ENCODE assay signal across 8 cellular contexts in the genomic region with DNA sequence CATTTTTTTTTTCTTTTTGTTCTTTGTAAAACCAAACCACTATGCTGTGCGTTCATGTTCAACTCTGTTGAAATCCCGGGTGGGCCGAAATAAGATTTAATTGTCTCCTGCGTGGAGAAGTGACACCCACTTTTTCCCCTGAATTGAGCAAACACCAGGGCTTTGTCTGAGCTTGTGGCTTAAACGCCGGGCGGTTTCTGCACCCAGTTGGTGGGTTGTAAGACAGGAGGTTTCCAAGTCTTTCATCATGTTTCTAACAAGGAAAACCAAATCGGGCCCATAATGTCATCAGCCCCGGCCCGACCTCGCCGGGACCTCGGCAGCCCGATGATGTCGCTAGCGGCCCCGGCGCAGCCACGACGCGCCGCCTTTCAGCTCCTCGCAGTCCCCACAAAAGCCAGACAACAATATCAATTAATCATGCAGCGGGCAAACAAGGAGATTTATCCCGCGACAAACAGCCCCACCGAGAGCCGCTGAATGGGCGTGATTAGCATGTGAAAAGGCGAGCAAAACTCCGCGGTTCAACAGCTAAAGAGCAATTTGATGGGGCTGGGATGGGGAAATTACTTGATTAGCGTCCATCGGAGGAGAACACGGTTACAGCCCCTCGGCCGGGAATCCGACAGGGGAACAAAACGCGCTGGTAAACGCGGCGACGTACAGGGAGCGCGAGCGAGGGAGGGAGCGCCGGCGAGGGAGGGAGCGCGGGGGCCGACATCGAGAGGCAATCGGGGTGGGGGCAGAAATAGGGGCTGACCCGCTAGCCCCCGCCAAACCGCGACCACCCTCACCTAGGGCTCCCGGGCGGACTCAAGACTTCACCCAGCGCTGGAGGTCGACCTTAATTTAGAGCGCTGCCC. TPM values are rescaled to one million over a fixed set of nuclear protein-coding genes. Genes with fewer than 3 reads are reported as not detected.
DNase-seq lines count a peak whose midpoint lies in the region; ATAC-seq and TF ChIP-seq lines count a peak whose summit lies in the region.

No MANE protein-coding gene starts in this region.

- no peaks in the 10 kb centered on the region for H3K9me3 ChIP-seq in RWPE2 (ENCODE audit: severe bottlenecking)
- no peaks in the 10 kb centered on the region for H3K9me3 ChIP-seq in endodermal cell (ENCODE audit: control insufficient read depth, low read length)
- no peaks in the 10 kb centered on the region for H3K9me3 ChIP-seq in neural progenitor cell (ENCODE audit: low read depth)

- H3K9me3 Mint-ChIP-seq in endodermal cell, result no peaks in the 10 kb centered on the region
- peaks cover 4% of the 10 kb centered on the region for H3K9me3 Mint-ChIP-seq in neural progenitor cell

- H3K27ac Mint-ChIP-seq in endodermal cell (peak overlapping the region; percentile 93), neural progenitor cell (no peak overlapping the region)

- H3K4me3 Mint-ChIP-seq in endodermal cell (peak overlapping the region; percentile 80), neural progenitor cell (peak overlapping the region; percentile 81)

- H3K27ac ChIP-seq in RWPE2 (ENCODE audit: poor library complexity, severe bottlenecking), result no peak overlapping the region
- H3K27ac ChIP-seq in endodermal cell (ENCODE audit: low read depth, low read length), result peak overlapping the region; percentile 63
- no peak overlapping the region for H3K27ac ChIP-seq in neural progenitor cell

- no peak for TF ChIP-seq CTCF in RWPE2 (IDR thresholded peaks at IDR 0.05; ENCODE audit: poor library complexity, severe bottlenecking)
- no peak for TF ChIP-seq CTCF in endodermal cell (conservative IDR thresholded peaks at IDR 0.05)
- TF ChIP-seq CTCF in neural progenitor cell (IDR thresholded peaks at IDR 0.05), result peak; percentile 3

- no peak for ATAC-seq in RWPE2 (ENCODE audit: low read depth)
- no peak for ATAC-seq in GM18858 (IDR thresholded peaks at IDR 0.05; ENCODE audit: unreplicated experiment)

- peak; percentile 35 for DNase-seq in activated naive CD4-positive, alpha-beta T cell treated with Interleukin-2 at 50 U/mL for 16 hours
- DNase-seq in activated naive CD4-positive, alpha-beta T cell (lab: John Stamatoyannopoulos, UW), result no peak
- DNase-seq in RWPE2 (ENCODE audit: low spot score), result no peak
- peak; percentile 86 for DNase-seq in endodermal cell
- peak; percentile 91 for DNase-seq in neural progenitor cell (ENCODE audit: low spot score)
- no peak for DNase-seq in DMS79 (lab: John Stamatoyannopoulos, UW)
- DNase-seq in NCI-H2171 (lab: John Stamatoyannopoulos, UW), result no peak

- peak overlapping the region; percentile 5 for H3K4me3 ChIP-seq in RWPE2 (ENCODE audit: severe bottlenecking)
- peak overlapping the region; percentile 79 for H3K4me3 ChIP-seq in endodermal cell (ENCODE audit: low read length)
- peak overlapping the region; percentile 43 for H3K4me3 ChIP-seq in neural progenitor cell

- H3K36me3 ChIP-seq in RWPE2 (ENCODE audit: low read depth) (no peaks in the 10 kb centered on the region), endodermal cell (ENCODE audit: control insufficient read depth, insufficient read depth, low read length) (no peaks in the 10 kb centered on the region), neural progenitor cell (no peaks in the 10 kb centered on the region)

- H3K9ac ChIP-seq in endodermal cell (ENCODE audit: extremely low read depth, low read length, poor library complexity, severe bottlenecking), result peak overlapping the region; percentile 27
- no peak overlapping the region for H3K9ac ChIP-seq in neural progenitor cell

- no peaks in the 10 kb centered on the region for H3K36me3 Mint-ChIP-seq in endodermal cell (ENCODE audit: low read depth)
- H3K36me3 Mint-ChIP-seq in neural progenitor cell, result no peaks in the 10 kb centered on the region

- H3K27me3 Mint-ChIP-seq in endodermal cell (ENCODE audit: insufficient read depth) (peaks cover 46% of the 10 kb centered on the region), neural progenitor cell (ENCODE audit: insufficient read depth, low read depth) (peaks cover 81% of the 10 kb centered on the region)

- peaks cover 45% of the 10 kb centered on the region for H3K4me1 Mint-ChIP-seq in endodermal cell
- H3K4me1 Mint-ChIP-seq in neural progenitor cell, result peaks cover 18% of the 10 kb centered on the region

- WGBS in endodermal cell (ENCODE audit: insufficient coverage in 1 of 2, insufficient read length in 1 of 2), 2 experiments, result 0 to 1% methylated on average over 29 to 64 of the region's 64 CpGs

- H3K79me2 ChIP-seq in neural progenitor cell (ENCODE audit: low read depth), result no peaks in the 10 kb centered on the region

- H3K4me1 ChIP-seq in RWPE2 (ENCODE audit: insufficient read depth, poor library complexity, severe bottlenecking) (peaks cover 4% of the 10 kb centered on the region), endodermal cell (ENCODE audit: control insufficient read depth, insufficient read depth, low read length) (no peaks in the 10 kb centered on the region), neural progenitor cell (peaks cover 46% of the 10 kb centered on the region)

- H4K20me1 ChIP-seq in neural progenitor cell (ENCODE audit: low read depth), result peaks cover 79% of the 10 kb centered on the region

- peaks cover 62% of the 10 kb centered on the region for H3F3A ChIP-seq in neural progenitor cell (ENCODE audit: low read depth)

- peaks cover 100% of the 10 kb centered on the region for H3K27me3 ChIP-seq in RWPE2 (ENCODE audit: insufficient read depth, poor library complexity, severe bottlenecking)
- peaks cover 94% of the 10 kb centered on the region for H3K27me3 ChIP-seq in endodermal cell (ENCODE audit: control insufficient read depth, insufficient read depth, low read length, poor library complexity, severe bottlenecking)
- peaks cover 99% of the 10 kb centered on the region for H3K27me3 ChIP-seq in neural progenitor cell

- peak overlapping the region; percentile 85 for H3K4me2 ChIP-seq in neural progenitor cell

- no peak overlapping the region for H2AFZ ChIP-seq in neural progenitor cell (replicated peaks)

RNA-seq across cellular contexts. Expression of a gene that starts 5.3 kb away (rescaled TPM):
- total RNA-seq in endodermal cell (1 to 10 TPM in 1 of 2 donors, not detected in 1; 2.0 TPM), neural progenitor cell (ENCODE audit: low replicate concordance) (not detected in 2 replicates)
- polyA plus RNA-seq in endodermal cell (2013, experiment 1 of 2), result not detected
- not detected for polyA plus RNA-seq in endodermal cell (2013, experiment 2 of 2)

RNA-seq across cellular contexts. Expression of a gene that starts 25.1 kb away (rescaled TPM):
- total RNA-seq in endodermal cell, result 10 to 100 TPM; 50.3 to 50.8 TPM
- polyA plus RNA-seq in endodermal cell (2013, experiment 1 of 2), result 13.4 TPM
- 14.1 TPM for polyA plus RNA-seq in endodermal cell (2013, experiment 2 of 2)
- total RNA-seq in neural progenitor cell (ENCODE audit: low replicate concordance), result 40.5 and 60.0 TPM in 2 replicates

Comparison
In these comparisons a context has a peak if more than half of its experiments do, and no peak if none do; other contexts are left out.
1. DNase-seq: peak in activated naive CD4-positive, alpha-beta T cell treated with Interleukin-2 at 50 U/mL for 16 hours (single experiment), endodermal cell (single experiment) and neural progenitor cell (single experiment); none in activated naive CD4-positive, alpha-beta T cell (0 of 4), RWPE2 (single experiment), DMS79 (single experiment) and NCI-H2171 (single experiment).
2. H3K4me3 ChIP-seq: peak in every context shown above with its lines; median percentile 79 in endodermal cell; 43 in neural progenitor cell; 5 in RWPE2.